Comparison of ENCODE assay signal across 19 cellular contexts in genomic region chr3:171736556-171736955, GRCh38.
A peak's percentile ranks its signal among the peaks of the same experiment; 100 is the strongest.
DNase-seq lines count a peak whose midpoint lies in the region; ATAC-seq, FAIRE-seq and TF ChIP-seq lines count a peak whose summit lies in the region.
"Had no signal": no experiment of that assay in that cellular context is flagged by ENCODE, and none has a peak within 500 bp of the region (broad histone marks: within the 10 kb centered on the region; RNA-seq: fewer than 3 reads in every experiment).

No MANE protein-coding gene starts in this region.

- H3K4me3 ChIP-seq in HepG2 (replicated peaks in 1 of 3; ENCODE audit: insufficient read depth in 1 of 3, low read depth in 2 of 3, low read length in 3 of 3) = no peak overlapping the region
- H3K4me3 ChIP-seq in prostate gland = no peak overlapping the region

- H2AFZ ChIP-seq in HepG2 (ENCODE audit: low read length) = no peak overlapping the region

- H3K4me3 Mint-ChIP-seq in progenitor cell of endocrine pancreas (ENCODE audit: low read depth) = no peak overlapping the region
- H3K4me3 Mint-ChIP-seq in activated CD4-positive, alpha-beta T cell treated with anti-CD3 and anti-CD28 coated beads for 36 hours = no peak overlapping the region

- H3K36me3 ChIP-seq in HepG2 (replicated peaks in 1 of 2; ENCODE audit: control insufficient read depth in 1 of 2, insufficient read depth in 2 of 2, low read length in 2 of 2) (peaks cover 22 to 64% of the 10 kb centered on the region in 2 experiments), prostate gland (no peaks in the 10 kb centered on the region)
- H3K36me3 ChIP-seq: BE2C had no signal

- H3K27ac Mint-ChIP-seq in progenitor cell of endocrine pancreas = peak overlapping the region; percentile 60
- H3K27ac Mint-ChIP-seq in activated CD4-positive, alpha-beta T cell treated with anti-CD3 and anti-CD28 coated beads for 36 hours = no peak overlapping the region

- H3K27ac ChIP-seq in HepG2 (ENCODE audit: extremely low read length, insufficient read depth, low read length) (no peak overlapping the region), prostate gland (no peak overlapping the region)

- no peak for TF ChIP-seq RAD21 in HepG2 (CRISPR knock-in tag; IDR thresholded peaks at IDR 0.05)

- H3K4me1 Mint-ChIP-seq in progenitor cell of endocrine pancreas (ENCODE audit: low read depth) = peaks cover 46% of the 10 kb centered on the region
- H3K4me1 Mint-ChIP-seq in activated CD4-positive, alpha-beta T cell treated with anti-CD3 and anti-CD28 coated beads for 36 hours = no peaks in the 10 kb centered on the region

- TF ChIP-seq CTCF in HepG2 (CRISPR knock-in tag; IDR thresholded peaks at IDR 0.05) (peak; percentile 26; the same call in 1 of the 2 replicates), progenitor cell of endocrine pancreas (IDR thresholded peaks at IDR 0.05; ENCODE audit: unreplicated experiment) (no peak), prostate gland (IDR thresholded peaks at IDR 0.05) (no peak)

- H3K27me3 ChIP-seq in HepG2 (ENCODE audit: control insufficient read depth in 1 of 2, insufficient read depth in 2 of 2, low read length in 2 of 2) (no peaks in the 10 kb centered on the region), prostate gland (replicated peaks; ENCODE audit: insufficient read depth) (no peaks in the 10 kb centered on the region)
- H3K27me3 ChIP-seq: BE2C had no signal

- CTCF ChIA-PET in HepG2 (lab: Yijun Ruan, JAX; ENCODE audit: low intra/inter-chr PET ratio, low total read pairs) = no interaction called here
- CTCF ChIA-PET in activated CD4-positive, alpha-beta T cell treated with anti-CD3 and anti-CD28 coated beads for 36 hours (lab: Charles Lee) = interaction anchor here (1.0 to 1.4 kb wide), 2 partner anchors 10 to 12 kb away, joined by 4 read pairs; no protein-coding TSS in a partner anchor

- H3K9me3 ChIP-seq in HepG2 (ENCODE audit: low read length) (no peaks in the 10 kb centered on the region), prostate gland (no peaks in the 10 kb centered on the region)
- H3K9me3 ChIP-seq: BE2C had no signal

- peaks cover 27% of the 10 kb centered on the region for H3K79me2 ChIP-seq in HepG2 (ENCODE audit: insufficient read depth, low read length)

- H3K9ac ChIP-seq in HepG2 (ENCODE audit: insufficient read depth, low read depth, low read length) = no peak overlapping the region

- H3K4me1 ChIP-seq in HepG2 (ENCODE audit: insufficient read depth, low read length) (peaks cover 22% of the 10 kb centered on the region), prostate gland (replicated peaks) (no peaks in the 10 kb centered on the region)

- in situ Hi-C loops in HepG2 (cut with HindIII; ENCODE audit: extremely low pct_ligation_motif_present, low pct_unique_long_range_greater_than_20kb) = no loop called here

- 71% methylated on average over 2 of the region's 2 CpGs for WGBS in HepG2 (ENCODE audit: low lambda C conversion rate)
- WGBS in prostate gland = 95% methylated on average over 2 of the region's 2 CpGs

- DNase-seq in HuH-7.5 (ENCODE audit: low spot score) (peak; percentile 36), ecto neural progenitor cell (ENCODE audit: low spot score) (peak; percentile 56), HepG2 (ENCODE audit: low spot score) (peak; percentile 9), progenitor cell of endocrine pancreas (ENCODE audit: low spot score, unreplicated experiment) (no peak), SW480 (ENCODE audit: low spot score) (no peak), prostate gland (ENCODE audit: low spot score) (no peak)
- no peak for DNase-seq in activated naive CD4-positive, alpha-beta T cell (lab: John Stamatoyannopoulos, UW)
- no peak for DNase-seq in activated CD4-positive, alpha-beta T cell treated with anti-CD3 and anti-CD28 coated beads for 36 hours
- DNase-seq: BE2C, DMS79, KBM-7, MM.1S, NCI-H1048, NCI-H1436, NCI-H2029, NCI-H226, NCI-H510A treated with DMSO at 0.1 percent for 48 hours, Right ventricle myocardium superior had no signal

- peak; percentile 12 for FAIRE-seq in HepG2 (lab: Jason Lieb, UNC)
- FAIRE-seq: H54 had no signal

- no peak for TF ChIP-seq EP300 in HepG2 (IDR thresholded peaks at IDR 0.05; ENCODE audit: low read depth in 2 of 2, low read length in 2 of 2)
- no peak for TF ChIP-seq EP300 in HepG2 (CRISPR knock-in tag; IDR thresholded peaks at IDR 0.05; ENCODE audit: borderline replicate concordance)

- BruUV-seq in HepG2 (replicated peaks; lab: Mats Ljungman, UMichigan) = no TSS peak

- peaks cover 23% of the 10 kb centered on the region for H3K36me3 Mint-ChIP-seq in progenitor cell of endocrine pancreas (ENCODE audit: insufficient read depth)
- H3K36me3 Mint-ChIP-seq in activated CD4-positive, alpha-beta T cell treated with anti-CD3 and anti-CD28 coated beads for 36 hours (ENCODE audit: low read depth) = no peaks in the 10 kb centered on the region

- no peaks in the 10 kb centered on the region for H3K9me3 Mint-ChIP-seq in progenitor cell of endocrine pancreas (ENCODE audit: low read depth)
- no peaks in the 10 kb centered on the region for H3K9me3 Mint-ChIP-seq in activated CD4-positive, alpha-beta T cell treated with anti-CD3 and anti-CD28 coated beads for 36 hours (ENCODE audit: low read depth)

- ATAC-seq in HepG2 = peak; percentile 85
- no peak for ATAC-seq in activated CD4-positive, alpha-beta T cell treated with anti-CD3 and anti-CD28 coated beads for 36 hours

- H4K20me1 ChIP-seq in HepG2 (ENCODE audit: insufficient read depth, low read length) = peaks cover 20% of the 10 kb centered on the region

- POLR2A ChIA-PET in HepG2 (lab: Yijun Ruan, JAX) = interaction anchor here (0.7 kb wide), 1 partner anchor 94 kb away, joined by 3 read pairs; no protein-coding TSS in a partner anchor
- POLR2A ChIA-PET in activated CD4-positive, alpha-beta T cell treated with anti-CD3 and anti-CD28 coated beads for 36 hours (lab: Charles Lee) = no interaction called here

- no peak overlapping the region for H3K4me2 ChIP-seq in HepG2 (ENCODE audit: low read depth, low read length)

- intact Hi-C loops in HepG2 (cut with micrococcal nuclease; ENCODE audit: unreplicated experiment) = loop anchor here (10.0 kb wide), 1 partner anchor 98 kb away; no protein-coding TSS in a partner anchor
- intact Hi-C loops in prostate gland (cut with DNase I) = no loop called here
- intact Hi-C loops in activated CD4-positive, alpha-beta T cell treated with anti-CD3 and anti-CD28 coated beads for 36 hours (cut with DNase I, micrococcal nuclease) = no loop called here

- H3K27me3 Mint-ChIP-seq in progenitor cell of endocrine pancreas = no peaks in the 10 kb centered on the region
- H3K27me3 Mint-ChIP-seq in activated CD4-positive, alpha-beta T cell treated with anti-CD3 and anti-CD28 coated beads for 36 hours = no peaks in the 10 kb centered on the region

- TF ChIP-seq POLR2A in HepG2 (IDR thresholded peaks at IDR 0.05; ENCODE audit: insufficient read depth in 1 of 2, low read depth in 2 of 2, low read length in 2 of 2) (no peak), prostate gland (IDR thresholded peaks at IDR 0.05) (no peak)

TF ChIP-seq in HepG2, 621 proteins besides CTCF, POLR2A, EP300 and RAD21 (continues in another document):
- TF ChIP-seq FOXO1 (CRISPR knock-in tag; IDR thresholded peaks at IDR 0.05) = no peak
- no peak for TF ChIP-seq SMC3 (IDR thresholded peaks at IDR 0.05; ENCODE audit: low read length)
- TF ChIP-seq PAX8 (CRISPR knock-in tag; IDR thresholded peaks at IDR 0.05; ENCODE audit: borderline replicate concordance) = no peak
- TF ChIP-seq ZSCAN25 (CRISPR knock-in tag; IDR thresholded peaks at IDR 0.05) = peak; percentile 25; the same call in 1 of the 2 replicates
- no peak for TF ChIP-seq ZNF790 (CRISPR knock-in tag; IDR thresholded peaks at IDR 0.05; ENCODE audit: borderline replicate concordance)
- peak; percentile 67; the same call in 1 of the 2 replicates for TF ChIP-seq HNF4G (IDR thresholded peaks at IDR 0.05; ENCODE audit: borderline replicate concordance, low read depth, low read length)
- TF ChIP-seq HNF4G (CRISPR knock-in tag; IDR thresholded peaks at IDR 0.05; ENCODE audit: borderline replicate concordance, low read depth) = no peak
- TF ChIP-seq HMG20A (CRISPR knock-in tag; IDR thresholded peaks at IDR 0.05; ENCODE audit: borderline replicate concordance) = no peak
- no peak for TF ChIP-seq RBAK (CRISPR knock-in tag; IDR thresholded peaks at IDR 0.05)
- no peak for TF ChIP-seq ETV6 (CRISPR knock-in tag; conservative IDR thresholded peaks at IDR 0.05)
- TF ChIP-seq HIVEP1 (CRISPR knock-in tag; IDR thresholded peaks at IDR 0.05) = no peak
- TF ChIP-seq PCBP2 (optimal IDR thresholded peaks at IDR 0.05; ENCODE audit: low read depth, low read length, poor library complexity, severe bottlenecking) = no peak
- TF ChIP-seq NFE2L2 (IDR thresholded peaks at IDR 0.05; ENCODE audit: low read length) = no peak
- no peak for TF ChIP-seq PLSCR1 (CRISPR knock-in tag; IDR thresholded peaks at IDR 0.05; ENCODE audit: borderline replicate concordance)
- TF ChIP-seq SAFB2 (CRISPR knock-in tag; IDR thresholded peaks at IDR 0.05; ENCODE audit: borderline replicate concordance, low read depth) = no peak
- TF ChIP-seq ZNF614 (CRISPR knock-in tag; IDR thresholded peaks at IDR 0.05; ENCODE audit: borderline replicate concordance) = no peak
- no peak for TF ChIP-seq REL (CRISPR knock-in tag; conservative IDR thresholded peaks at IDR 0.05)
- no peak for TF ChIP-seq ZNF33B (CRISPR knock-in tag; IDR thresholded peaks at IDR 0.05)
- TF ChIP-seq ZNF225 (CRISPR knock-in tag; IDR thresholded peaks at IDR 0.05) = no peak

Comparison
In these comparisons a context has a peak if more than half of its experiments do, and no peak if none do; other contexts are left out.
1. DNase-seq: peak in HuH-7.5 (single experiment), ecto neural progenitor cell (single experiment) and HepG2 (single experiment); none in progenitor cell of endocrine pancreas (single experiment), SW480 (single experiment), activated naive CD4-positive, alpha-beta T cell (0 of 4), prostate gland (single experiment) and activated CD4-positive, alpha-beta T cell treated with anti-CD3 and anti-CD28 coated beads for 36 hours (single experiment).